ENCODE assay signal across 2 cellular contexts in genomic region chr1:93500275-93500674, GRCh38.
TF ChIP-seq lines count a peak whose summit lies in the region.

No MANE protein-coding gene starts in this region.

TF ChIP-seq in GM23338, 12 proteins besides CTCF, POLR2A, EP300 and RAD21 (continued from another document):
- TF ChIP-seq, protein P1, sequence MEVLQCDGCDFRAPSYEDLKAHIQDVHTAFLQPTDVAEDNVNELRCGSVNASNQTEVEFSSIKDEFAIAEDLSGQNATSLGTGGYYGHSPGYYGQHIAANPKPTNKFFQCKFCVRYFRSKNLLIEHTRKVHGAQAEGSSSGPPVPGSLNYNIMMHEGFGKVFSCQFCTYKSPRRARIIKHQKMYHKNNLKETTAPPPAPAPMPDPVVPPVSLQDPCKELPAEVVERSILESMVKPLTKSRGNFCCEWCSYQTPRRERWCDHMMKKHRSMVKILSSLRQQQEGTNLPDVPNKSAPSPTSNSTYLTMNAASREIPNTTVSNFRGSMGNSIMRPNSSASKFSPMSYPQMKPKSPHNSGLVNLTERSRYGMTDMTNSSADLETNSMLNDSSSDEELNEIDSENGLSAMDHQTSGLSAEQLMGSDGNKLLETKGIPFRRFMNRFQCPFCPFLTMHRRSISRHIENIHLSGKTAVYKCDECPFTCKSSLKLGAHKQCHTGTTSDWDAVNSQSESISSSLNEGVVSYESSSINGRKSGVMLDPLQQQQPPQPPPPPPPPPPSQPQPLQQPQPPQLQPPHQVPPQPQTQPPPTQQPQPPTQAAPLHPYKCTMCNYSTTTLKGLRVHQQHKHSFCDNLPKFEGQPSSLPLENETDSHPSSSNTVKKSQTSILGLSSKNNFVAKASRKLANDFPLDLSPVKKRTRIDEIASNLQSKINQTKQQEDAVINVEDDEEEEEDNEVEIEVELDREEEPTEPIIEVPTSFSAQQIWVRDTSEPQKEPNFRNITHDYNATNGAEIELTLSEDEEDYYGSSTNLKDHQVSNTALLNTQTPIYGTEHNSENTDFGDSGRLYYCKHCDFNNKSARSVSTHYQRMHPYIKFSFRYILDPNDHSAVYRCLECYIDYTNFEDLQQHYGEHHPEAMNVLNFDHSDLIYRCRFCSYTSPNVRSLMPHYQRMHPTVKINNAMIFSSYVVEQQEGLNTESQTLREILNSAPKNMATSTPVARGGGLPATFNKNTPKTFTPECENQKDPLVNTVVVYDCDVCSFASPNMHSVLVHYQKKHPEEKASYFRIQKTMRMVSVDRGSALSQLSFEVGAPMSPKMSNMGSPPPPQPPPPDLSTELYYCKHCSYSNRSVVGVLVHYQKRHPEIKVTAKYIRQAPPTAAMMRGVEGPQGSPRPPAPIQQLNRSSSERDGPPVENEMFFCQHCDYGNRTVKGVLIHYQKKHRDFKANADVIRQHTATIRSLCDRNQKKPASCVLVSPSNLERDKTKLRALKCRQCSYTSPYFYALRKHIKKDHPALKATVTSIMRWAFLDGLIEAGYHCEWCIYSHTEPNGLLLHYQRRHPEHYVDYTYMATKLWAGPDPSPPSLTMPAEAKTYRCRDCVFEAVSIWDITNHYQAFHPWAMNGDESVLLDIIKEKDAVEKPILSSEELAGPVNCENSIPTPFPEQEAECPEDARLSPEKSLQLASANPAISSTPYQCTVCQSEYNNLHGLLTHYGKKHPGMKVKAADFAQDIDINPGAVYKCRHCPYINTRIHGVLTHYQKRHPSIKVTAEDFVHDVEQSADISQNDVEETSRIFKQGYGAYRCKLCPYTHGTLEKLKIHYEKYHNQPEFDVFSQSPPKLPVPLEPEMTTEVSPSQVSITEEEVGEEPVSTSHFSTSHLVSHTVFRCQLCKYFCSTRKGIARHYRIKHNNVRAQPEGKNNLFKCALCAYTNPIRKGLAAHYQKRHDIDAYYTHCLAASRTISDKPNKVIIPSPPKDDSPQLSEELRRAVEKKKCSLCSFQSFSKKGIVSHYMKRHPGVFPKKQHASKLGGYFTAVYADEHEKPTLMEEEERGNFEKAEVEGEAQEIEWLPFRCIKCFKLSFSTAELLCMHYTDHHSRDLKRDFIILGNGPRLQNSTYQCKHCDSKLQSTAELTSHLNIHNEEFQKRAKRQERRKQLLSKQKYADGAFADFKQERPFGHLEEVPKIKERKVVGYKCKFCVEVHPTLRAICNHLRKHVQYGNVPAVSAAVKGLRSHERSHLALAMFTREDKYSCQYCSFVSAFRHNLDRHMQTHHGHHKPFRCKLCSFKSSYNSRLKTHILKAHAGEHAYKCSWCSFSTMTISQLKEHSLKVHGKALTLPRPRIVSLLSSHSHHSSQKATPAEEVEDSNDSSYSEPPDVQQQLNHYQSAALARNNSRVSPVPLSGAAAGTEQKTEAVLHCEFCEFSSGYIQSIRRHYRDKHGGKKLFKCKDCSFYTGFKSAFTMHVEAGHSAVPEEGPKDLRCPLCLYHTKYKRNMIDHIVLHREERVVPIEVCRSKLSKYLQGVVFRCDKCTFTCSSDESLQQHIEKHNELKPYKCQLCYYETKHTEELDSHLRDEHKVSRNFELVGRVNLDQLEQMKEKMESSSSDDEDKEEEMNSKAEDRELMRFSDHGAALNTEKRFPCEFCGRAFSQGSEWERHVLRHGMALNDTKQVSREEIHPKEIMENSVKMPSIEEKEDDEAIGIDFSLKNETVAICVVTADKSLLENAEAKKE (CRISPR knock-in tag; IDR thresholded peaks at IDR 0.05) = no peak
- TF ChIP-seq REST (IDR thresholded peaks at IDR 0.05; ENCODE audit: unreplicated experiment) (no peak), ZNF331 (CRISPR knock-in tag; IDR thresholded peaks at IDR 0.05; ENCODE audit: low read depth) (no peak), EZH2 (IDR thresholded peaks at IDR 0.05; ENCODE audit: low read depth, unreplicated experiment) (no peak), JUNB (IDR thresholded peaks at IDR 0.05; ENCODE audit: unreplicated experiment) (no peak), CREB1 (CRISPR knock-in tag; IDR thresholded peaks at IDR 0.05; ENCODE audit: low read depth) (no peak)

TF ChIP-seq in WTC11, 78 proteins besides CTCF, POLR2A, EP300 and RAD21 (continued from another document):
- TF ChIP-seq AFF4 (CRISPR knock-in tag; IDR thresholded peaks at IDR 0.05; ENCODE audit: borderline replicate concordance) = no peak
- TF ChIP-seq NFE2L1 (CRISPR knock-in tag; IDR thresholded peaks at IDR 0.05) = no peak
- TF ChIP-seq, protein P2, sequence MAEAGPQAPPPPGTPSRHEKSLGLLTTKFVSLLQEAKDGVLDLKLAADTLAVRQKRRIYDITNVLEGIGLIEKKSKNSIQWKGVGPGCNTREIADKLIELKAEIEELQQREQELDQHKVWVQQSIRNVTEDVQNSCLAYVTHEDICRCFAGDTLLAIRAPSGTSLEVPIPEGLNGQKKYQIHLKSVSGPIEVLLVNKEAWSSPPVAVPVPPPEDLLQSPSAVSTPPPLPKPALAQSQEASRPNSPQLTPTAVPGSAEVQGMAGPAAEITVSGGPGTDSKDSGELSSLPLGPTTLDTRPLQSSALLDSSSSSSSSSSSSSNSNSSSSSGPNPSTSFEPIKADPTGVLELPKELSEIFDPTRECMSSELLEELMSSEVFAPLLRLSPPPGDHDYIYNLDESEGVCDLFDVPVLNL (CRISPR knock-in tag; IDR thresholded peaks at IDR 0.05; ENCODE audit: borderline replicate concordance, low read depth) = no peak
- TF ChIP-seq, protein P3, sequence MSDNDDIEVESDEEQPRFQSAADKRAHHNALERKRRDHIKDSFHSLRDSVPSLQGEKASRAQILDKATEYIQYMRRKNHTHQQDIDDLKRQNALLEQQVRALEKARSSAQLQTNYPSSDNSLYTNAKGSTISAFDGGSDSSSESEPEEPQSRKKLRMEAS (CRISPR knock-in tag; IDR thresholded peaks at IDR 0.05) = no peak
- TF ChIP-seq, protein P4, sequence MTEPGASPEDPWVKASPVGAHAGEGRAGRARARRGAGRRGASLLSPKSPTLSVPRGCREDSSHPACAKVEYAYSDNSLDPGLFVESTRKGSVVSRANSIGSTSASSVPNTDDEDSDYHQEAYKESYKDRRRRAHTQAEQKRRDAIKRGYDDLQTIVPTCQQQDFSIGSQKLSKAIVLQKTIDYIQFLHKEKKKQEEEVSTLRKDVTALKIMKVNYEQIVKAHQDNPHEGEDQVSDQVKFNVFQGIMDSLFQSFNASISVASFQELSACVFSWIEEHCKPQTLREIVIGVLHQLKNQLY (CRISPR knock-in tag; IDR thresholded peaks at IDR 0.05) = no peak
- no peak for TF ChIP-seq NFYB (CRISPR knock-in tag; conservative IDR thresholded peaks at IDR 0.05; ENCODE audit: low read depth)
- no peak for TF ChIP-seq GTF2I (CRISPR knock-in tag; conservative IDR thresholded peaks at IDR 0.05)
- TF ChIP-seq ELF4 (CRISPR knock-in tag; IDR thresholded peaks at IDR 0.05; ENCODE audit: low read depth) = no peak
- TF ChIP-seq AR (CRISPR knock-in tag; IDR thresholded peaks at IDR 0.05) = no peak
- no peak for TF ChIP-seq NR2C2 (CRISPR knock-in tag; IDR thresholded peaks at IDR 0.05)
- TF ChIP-seq CREB1 (CRISPR knock-in tag; IDR thresholded peaks at IDR 0.05) = no peak
